In the genomic region with DNA sequence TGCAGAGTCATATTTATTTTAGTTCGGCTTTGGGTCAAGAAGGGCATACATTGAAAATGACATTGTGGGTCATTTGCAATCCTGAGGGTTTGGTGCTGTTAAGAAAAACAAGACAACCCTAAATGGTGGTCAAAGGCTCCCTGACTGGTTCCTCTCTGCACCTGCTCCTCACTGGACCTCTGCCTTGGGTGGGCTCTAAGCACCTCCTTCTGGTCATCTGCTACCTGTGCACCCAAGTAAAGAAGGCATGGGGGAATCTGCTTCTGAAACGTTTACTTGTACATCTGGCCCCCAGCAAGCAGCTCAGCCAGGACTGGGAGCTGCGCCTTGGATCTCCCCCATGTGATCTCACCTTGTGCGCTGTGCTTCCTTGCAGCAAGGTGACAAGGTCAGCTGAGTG, we compare ENCODE assay signal across 38 cellular contexts. TPM values are rescaled to one million over a fixed set of nuclear protein-coding genes. Genes with fewer than 3 reads are reported as not detected.
"Had no signal": no experiment of that assay in that cellular context is flagged by ENCODE, and none has a peak within 500 bp of the region (broad histone marks: within the 10 kb centered on the region; RNA-seq: fewer than 3 reads in every experiment).

No MANE protein-coding gene starts in this region.

- H3K27me3 ChIP-seq: ascending aorta, cardiac muscle cell had no signal

- ATAC-seq: activated CD4-positive, alpha-beta T cell treated with anti-CD3 and anti-CD28 coated beads for 36 hours; activated CD4-positive, CD25-positive, alpha-beta regulatory T cell treated with anti-CD3 and anti-CD28 coated beads, Interleukin-2, amount 50 U/mL, for 24 hours; activated CD8-positive, alpha-beta memory T cell treated with anti-CD3 and anti-CD28 coated beads, Interleukin-2, amount 10 ng/mL, durations not matched to agents 7 days and 5 days; activated CD8-positive, alpha-beta T cell treated with anti-CD3 and anti-CD28 coated beads, Interleukin-2, amount 10 ng/mL, durations not matched to agents 7 days and 5 days; activated naive CD8-positive, alpha-beta T cell treated with anti-CD3 and anti-CD28 coated beads, Interleukin-2, amount 50 U/mL, for 24 hours; WTC11 had no signal

- H3K4me1 Mint-ChIP-seq: activated CD4-positive, alpha-beta memory T cell treated with anti-CD3 and anti-CD28 coated beads, Interleukin-2, amount 10 ng/mL, durations not matched to agents 7 days and 5 days; activated CD4-positive, alpha-beta T cell treated with anti-CD3 and anti-CD28 coated beads for 36 hours; activated CD4-positive, alpha-beta T cell treated with anti-CD3 and anti-CD28 coated beads, Interleukin-2, amount 10 ng/mL, durations not matched to agents 7 days and 5 days; activated CD8-positive, alpha-beta memory T cell treated with anti-CD3 and anti-CD28 coated beads, Interleukin-2, amount 10 ng/mL, durations not matched to agents 7 days and 5 days; activated naive CD4-positive, alpha-beta T cell treated with anti-CD3 and anti-CD28 coated beads, Interleukin-2, amount 10 ng/mL, durations not matched to agents 7 days and 5 days; activated naive CD4-positive, alpha-beta T cell treated with anti-CD3 and anti-CD28 coated beads, Interleukin-2, amount 50 U/mL, for 24 hours; activated naive CD8-positive, alpha-beta T cell treated with anti-CD3 and anti-CD28 coated beads, Interleukin-2, amount 10 ng/mL, durations not matched to agents 7 days and 5 days; activated naive CD8-positive, alpha-beta T cell treated with anti-CD3 and anti-CD28 coated beads, Interleukin-2, amount 50 U/mL, for 24 hours; brain; central memory CD8-positive, alpha-beta T cell had no signal

- H3K4me1 ChIP-seq: ascending aorta had no signal

- H3K4me3 Mint-ChIP-seq: activated CD4-positive, alpha-beta memory T cell treated with anti-CD3 and anti-CD28 coated beads, Interleukin-2, amount 10 ng/mL, durations not matched to agents 7 days and 5 days; activated CD4-positive, alpha-beta T cell treated with anti-CD3 and anti-CD28 coated beads for 36 hours; activated CD4-positive, alpha-beta T cell treated with anti-CD3 and anti-CD28 coated beads, Interleukin-2, amount 10 ng/mL, durations not matched to agents 7 days and 5 days; activated CD8-positive, alpha-beta memory T cell treated with anti-CD3 and anti-CD28 coated beads, Interleukin-2, amount 10 ng/mL, durations not matched to agents 7 days and 5 days; activated CD8-positive, alpha-beta T cell treated with anti-CD3 and anti-CD28 coated beads, Interleukin-2, amount 10 ng/mL, durations not matched to agents 7 days and 5 days; activated naive CD4-positive, alpha-beta T cell treated with anti-CD3 and anti-CD28 coated beads, Interleukin-2, amount 10 ng/mL, durations not matched to agents 7 days and 5 days; activated naive CD4-positive, alpha-beta T cell treated with anti-CD3 and anti-CD28 coated beads, Interleukin-2, amount 50 U/mL, for 24 hours; activated naive CD8-positive, alpha-beta T cell; activated naive CD8-positive, alpha-beta T cell treated with anti-CD3 and anti-CD28 coated beads, Interleukin-2, amount 10 ng/mL, durations not matched to agents 7 days and 5 days; activated naive CD8-positive, alpha-beta T cell treated with anti-CD3 and anti-CD28 coated beads, Interleukin-2, amount 50 U/mL, for 24 hours; activated T-cell treated with anti-CD3 and anti-CD28 coated beads, Interleukin-2, amount 50 U/mL, for 24 hours; brain; central memory CD8-positive, alpha-beta T cell; T-helper 1 cell treated with Interleukin-12 subunit alpha and Interleukin-12 subunit beta and Interleukin-4 antibody, amounts not matched to agents 30 μg/mL and 1 μg/mL, for 36 hours; T-helper 2 cell treated with Interferon-gamma antibody and Interleukin-4, amounts not matched to agents 5 μg/mL and 100 μg/mL, for 36 hours; WTC11 had no signal

- H3K4me3 ChIP-seq: ascending aorta, cardiac muscle cell had no signal

- H3K27ac ChIP-seq: ascending aorta, cardiac muscle cell, WERI-Rb-1 had no signal

- H3K36me3 Mint-ChIP-seq: activated CD8-positive, alpha-beta memory T cell treated with anti-CD3 and anti-CD28 coated beads, Interleukin-2, amount 10 ng/mL, durations not matched to agents 7 days and 5 days; activated naive CD4-positive, alpha-beta T cell treated with anti-CD3 and anti-CD28 coated beads, Interleukin-2, amount 10 ng/mL, durations not matched to agents 7 days and 5 days; activated naive CD4-positive, alpha-beta T cell treated with anti-CD3 and anti-CD28 coated beads, Interleukin-2, amount 50 U/mL, for 24 hours; activated naive CD8-positive, alpha-beta T cell; activated naive CD8-positive, alpha-beta T cell treated with anti-CD3 and anti-CD28 coated beads, Interleukin-2, amount 10 ng/mL, durations not matched to agents 7 days and 5 days; brain; WTC11 had no signal

- H3K9me3 ChIP-seq: ascending aorta had no signal

- H3K27ac Mint-ChIP-seq: activated CD4-positive, alpha-beta memory T cell treated with anti-CD3 and anti-CD28 coated beads, Interleukin-2, amount 10 ng/mL, durations not matched to agents 7 days and 5 days; activated CD4-positive, alpha-beta T cell treated with anti-CD3 and anti-CD28 coated beads for 36 hours; activated CD4-positive, alpha-beta T cell treated with anti-CD3 and anti-CD28 coated beads, Interleukin-2, amount 10 ng/mL, durations not matched to agents 7 days and 5 days; activated CD8-positive, alpha-beta memory T cell treated with anti-CD3 and anti-CD28 coated beads, Interleukin-2, amount 10 ng/mL, durations not matched to agents 7 days and 5 days; activated CD8-positive, alpha-beta T cell treated with anti-CD3 and anti-CD28 coated beads, Interleukin-2, amount 10 ng/mL, durations not matched to agents 7 days and 5 days; activated naive CD4-positive, alpha-beta T cell treated with anti-CD3 and anti-CD28 coated beads, Interleukin-2, amount 10 ng/mL, durations not matched to agents 7 days and 5 days; activated naive CD4-positive, alpha-beta T cell treated with anti-CD3 and anti-CD28 coated beads, Interleukin-2, amount 50 U/mL, for 24 hours; activated naive CD8-positive, alpha-beta T cell; activated naive CD8-positive, alpha-beta T cell treated with anti-CD3 and anti-CD28 coated beads, Interleukin-2, amount 10 ng/mL, durations not matched to agents 7 days and 5 days; activated naive CD8-positive, alpha-beta T cell treated with anti-CD3 and anti-CD28 coated beads, Interleukin-2, amount 50 U/mL, for 24 hours; activated T-cell treated with anti-CD3 and anti-CD28 coated beads, Interleukin-2, amount 50 U/mL, for 24 hours; activated T-helper 2 cell treated with anti-CD3 and anti-CD28 coated beads, Interferon-gamma antibody, Interleukin-2, Interleukin-4, amounts not matched to agents 10 μg/mL and 5 μg/mL and 100 μg/mL, durations not matched to agents 14 hours and 24 hours and 36 hours; brain; T-helper 1 cell treated with Interleukin-12 subunit alpha and Interleukin-12 subunit beta and Interleukin-4 antibody, amounts not matched to agents 30 μg/mL and 1 μg/mL, for 36 hours; T-helper 2 cell treated with Interferon-gamma antibody and Interleukin-4, amounts not matched to agents 5 μg/mL and 100 μg/mL, for 36 hours; WTC11 had no signal

- H3K9me3 Mint-ChIP-seq: activated CD4-positive, alpha-beta memory T cell treated with anti-CD3 and anti-CD28 coated beads, Interleukin-2, amount 10 ng/mL, durations not matched to agents 7 days and 5 days; activated CD4-positive, alpha-beta T cell treated with anti-CD3 and anti-CD28 coated beads, Interleukin-2, amount 10 ng/mL, durations not matched to agents 7 days and 5 days; activated naive CD4-positive, alpha-beta T cell treated with anti-CD3 and anti-CD28 coated beads, Interleukin-2, amount 10 ng/mL, durations not matched to agents 7 days and 5 days; activated naive CD4-positive, alpha-beta T cell treated with anti-CD3 and anti-CD28 coated beads, Interleukin-2, amount 50 U/mL, for 24 hours; activated naive CD8-positive, alpha-beta T cell treated with anti-CD3 and anti-CD28 coated beads, Interleukin-2, amount 10 ng/mL, durations not matched to agents 7 days and 5 days; activated naive CD8-positive, alpha-beta T cell treated with anti-CD3 and anti-CD28 coated beads, Interleukin-2, amount 50 U/mL, for 24 hours; activated T-cell treated with anti-CD3 and anti-CD28 coated beads, Interleukin-2, amount 50 U/mL, for 24 hours; activated T-helper 2 cell treated with anti-CD3 and anti-CD28 coated beads, Interferon-gamma antibody, Interleukin-2, Interleukin-4, amounts not matched to agents 10 μg/mL and 5 μg/mL and 100 μg/mL, durations not matched to agents 14 hours and 24 hours and 36 hours; central memory CD8-positive, alpha-beta T cell; T-helper 1 cell treated with Interleukin-12 subunit alpha and Interleukin-12 subunit beta and Interleukin-4 antibody, amounts not matched to agents 30 μg/mL and 1 μg/mL, for 36 hours; T-helper 2 cell treated with Interferon-gamma antibody and Interleukin-4, amounts not matched to agents 5 μg/mL and 100 μg/mL, for 36 hours; WTC11 had no signal

- DNase-seq: activated CD4-positive, alpha-beta memory T cell treated with anti-CD3 and anti-CD28 coated beads, Interleukin-2, amount 10 ng/mL, durations not matched to agents 7 days and 5 days; activated CD4-positive, alpha-beta T cell treated with anti-CD3 and anti-CD28 coated beads for 1 hour; activated CD4-positive, alpha-beta T cell treated with anti-CD3 and anti-CD28 coated beads for 36 hours; activated CD4-positive, alpha-beta T cell treated with anti-CD3 and anti-CD28 coated beads for 48 hours; activated CD4-positive, alpha-beta T cell treated with anti-CD3 and anti-CD28 coated beads, Interleukin-2, amount 10 ng/mL, durations not matched to agents 7 days and 5 days; activated CD4-positive, alpha-beta T cell treated with anti-CD3 and anti-CD28 coated beads, Interleukin-2, amount 50 U/mL, for 48 hours; activated CD4-positive, CD25-positive, alpha-beta regulatory T cell; activated CD8-positive, alpha-beta memory T cell treated with anti-CD3 and anti-CD28 coated beads for 24 hours; activated CD8-positive, alpha-beta memory T cell treated with anti-CD3 and anti-CD28 coated beads, Interleukin-2, amount 10 ng/mL, durations not matched to agents 7 days and 5 days; activated CD8-positive, alpha-beta memory T cell treated with anti-CD3 and anti-CD28 coated beads, Interleukin-2, amount 50 U/mL, for 48 hours; activated CD8-positive, alpha-beta T cell treated with anti-CD3 and anti-CD28 coated beads, Interleukin-2, amount 10 ng/mL, durations not matched to agents 7 days and 5 days; activated effector memory CD4-positive, alpha-beta T cell treated with Interleukin-2 at 50 U/mL for 16 hours; activated gamma-delta T cell; activated naive CD4-positive, alpha-beta T cell treated with anti-CD3 and anti-CD28 coated beads, Interleukin-2, amount 10 ng/mL, durations not matched to agents 7 days and 5 days; activated naive CD4-positive, alpha-beta T cell treated with Interleukin-2 at 50 U/mL for 16 hours; activated naive CD8-positive, alpha-beta T cell treated with anti-CD3 and anti-CD28 coated beads, Interleukin-2, amount 10 ng/mL, durations not matched to agents 7 days and 5 days; activated naive CD8-positive, alpha-beta T cell treated with anti-CD3 and anti-CD28 coated beads, Interleukin-2, amount 50 U/mL, for 24 hours; activated T-cell treated with anti-CD3 and anti-CD28 coated beads, Interleukin-2, amount 50 U/mL, for 24 hours; activated T-cell treated with anti-CD3 and anti-CD28 coated beads, Interleukin-2, amount 50 U/mL, for 48 hours; amygdala; anterior cingulate cortex; caudate nucleus; cerebellar nuclear complex; T-helper 2 cell; T-helper 9 cell; WERI-Rb-1 had no signal

- H3K36me3 ChIP-seq: ascending aorta, cardiac muscle cell, WERI-Rb-1 had no signal

RNA-seq across cellular contexts. Expression of a gene that starts 55.2 kb away (rescaled TPM):
- total RNA-seq: ascending aorta, cardiac muscle cell, chondrocyte had no signal
- polyA plus RNA-seq: cardiac muscle cell had no signal
